ENCODE assay signal across 27 cellular contexts in the genomic region with DNA sequence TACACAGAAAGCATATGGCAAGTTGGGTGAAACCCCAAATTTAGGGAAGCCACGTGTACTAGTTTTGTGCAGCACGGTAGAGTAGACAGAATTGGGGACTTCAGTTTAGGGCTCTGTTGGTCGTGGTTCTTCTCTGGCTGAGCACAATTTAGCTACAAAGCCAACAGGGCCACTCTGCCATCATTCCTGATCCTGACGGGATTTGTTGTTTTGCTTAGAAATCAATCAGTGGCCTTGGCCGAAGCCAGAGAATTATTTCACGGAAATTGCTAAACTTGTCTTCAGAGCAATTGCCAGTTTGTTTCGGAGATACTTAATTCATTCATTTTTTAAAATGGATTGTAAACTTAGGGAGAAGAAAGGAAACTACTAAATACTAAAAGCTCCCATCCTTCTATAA.
"Had no signal": no experiment of that assay in that cellular context is flagged by ENCODE, and none has a peak within 500 bp of the region (broad histone marks: within the 10 kb centered on the region; RNA-seq: fewer than 3 reads in every experiment).

No MANE protein-coding gene starts in this region.

- H3K36me3 Mint-ChIP-seq: activated naive CD8-positive, alpha-beta T cell had no signal

- H3K27ac ChIP-seq: brain microvascular endothelial cell, coronary artery had no signal

- H3K27ac Mint-ChIP-seq: activated CD4-positive, alpha-beta memory T cell treated with anti-CD3 and anti-CD28 coated beads, Interleukin-2, amount 10 ng/mL, durations not matched to agents 7 days and 5 days; activated CD4-positive, alpha-beta T cell treated with anti-CD3 and anti-CD28 coated beads, Interleukin-2, amount 10 ng/mL, durations not matched to agents 7 days and 5 days; activated naive CD8-positive, alpha-beta T cell; activated T-helper 17 cell treated with anti-CD3 and anti-CD28 coated beads, Interleukin-2, amount 50 U/mL, for 72 hours; dendritic cell treated with granulocyte-macrophage colony-stimulating factor and Interleukin-4, amounts not matched to agents 40 ng/mL and 50 ng/mL, for 4 days; endodermal cell had no signal

- H3K27me3 Mint-ChIP-seq: activated CD4-positive, alpha-beta T cell treated with anti-CD3 and anti-CD28 coated beads, Interleukin-2, amount 10 ng/mL, durations not matched to agents 7 days and 5 days; dendritic cell treated with granulocyte-macrophage colony-stimulating factor and Interleukin-4, amounts not matched to agents 40 ng/mL and 50 ng/mL, for 4 days had no signal

- H3K27me3 ChIP-seq: brain microvascular endothelial cell, dorsolateral prefrontal cortex had no signal

- H3K4me3 Mint-ChIP-seq: activated CD4-positive, alpha-beta memory T cell treated with anti-CD3 and anti-CD28 coated beads, Interleukin-2, amount 10 ng/mL, durations not matched to agents 7 days and 5 days; activated CD4-positive, alpha-beta T cell treated with anti-CD3 and anti-CD28 coated beads, Interleukin-2, amount 10 ng/mL, durations not matched to agents 7 days and 5 days; activated naive CD8-positive, alpha-beta T cell; activated T-cell treated with anti-CD3 and anti-CD28 coated beads, Interleukin-2, amount 50 U/mL, for 4 hours; activated T-helper 17 cell treated with anti-CD3 and anti-CD28 coated beads, Interleukin-2, amount 50 U/mL, for 72 hours; central memory CD8-positive, alpha-beta T cell; dendritic cell treated with granulocyte-macrophage colony-stimulating factor and Interleukin-4, amounts not matched to agents 40 ng/mL and 50 ng/mL, for 4 days; endodermal cell; WTC11 had no signal

- H3K4me1 Mint-ChIP-seq: activated CD4-positive, alpha-beta memory T cell treated with anti-CD3 and anti-CD28 coated beads, Interleukin-2, amount 10 ng/mL, durations not matched to agents 7 days and 5 days; activated CD4-positive, alpha-beta T cell treated with anti-CD3 and anti-CD28 coated beads, Interleukin-2, amount 10 ng/mL, durations not matched to agents 7 days and 5 days; central memory CD8-positive, alpha-beta T cell had no signal

- H3K9me3 Mint-ChIP-seq: activated CD4-positive, alpha-beta memory T cell treated with anti-CD3 and anti-CD28 coated beads, Interleukin-2, amount 10 ng/mL, durations not matched to agents 7 days and 5 days; activated CD4-positive, alpha-beta T cell treated with anti-CD3 and anti-CD28 coated beads, Interleukin-2, amount 10 ng/mL, durations not matched to agents 7 days and 5 days; activated T-cell treated with anti-CD3 and anti-CD28 coated beads, Interleukin-2, amount 50 U/mL, for 4 hours; activated T-helper 17 cell treated with anti-CD3 and anti-CD28 coated beads, Interleukin-2, amount 50 U/mL, for 72 hours; central memory CD8-positive, alpha-beta T cell; dendritic cell treated with granulocyte-macrophage colony-stimulating factor and Interleukin-4, amounts not matched to agents 40 ng/mL and 50 ng/mL, for 4 days; endodermal cell; WTC11 had no signal

- DNase-seq: activated CD4-positive, alpha-beta memory T cell treated with anti-CD3 and anti-CD28 coated beads, Interleukin-2, amount 10 ng/mL, durations not matched to agents 7 days and 5 days; activated CD4-positive, alpha-beta T cell treated with anti-CD3 and anti-CD28 coated beads for 1 hour; activated CD4-positive, alpha-beta T cell treated with anti-CD3 and anti-CD28 coated beads for 4 hours; activated CD4-positive, alpha-beta T cell treated with anti-CD3 and anti-CD28 coated beads, Interleukin-2, amount 10 ng/mL, durations not matched to agents 7 days and 5 days; activated CD4-positive, alpha-beta T cell treated with anti-CD3 and anti-CD28 coated beads, Interleukin-2, amount 50 U/mL, for 4 hours; activated CD8-positive, alpha-beta memory T cell treated with anti-CD3 and anti-CD28 coated beads, Interleukin-2, amount 50 U/mL, for 48 hours; activated effector memory CD4-positive, alpha-beta T cell treated with Interleukin-2 at 50 U/mL for 16 hours; activated gamma-delta T cell treated with Interleukin-2 at 50 U/mL for 16 hours; activated naive CD4-positive, alpha-beta T cell treated with anti-CD3 and anti-CD28 coated beads, Interleukin-2, amount 50 U/mL, for 16 hours; activated naive CD4-positive, alpha-beta T cell treated with Interleukin-2 at 50 U/mL for 16 hours; activated T-cell treated with anti-CD3 and anti-CD28 coated beads for 4 hours; activated T-cell treated with anti-CD3 and anti-CD28 coated beads, Interleukin-2, amount 50 U/mL, for 4 hours; amniotic stem cell; brain microvascular endothelial cell; effector memory CD4-positive, alpha-beta T cell; endodermal cell; foreskin fibroblast; head of caudate nucleus; T-helper 2 cell had no signal

- H3K4me3 ChIP-seq: coronary artery, dorsolateral prefrontal cortex had no signal

- ATAC-seq: activated T-cell treated with anti-CD3 and anti-CD28 coated beads, Interleukin-2, amount 50 U/mL, for 4 hours; activated T-helper 17 cell treated with anti-CD3 and anti-CD28 coated beads, Interleukin-2, amount 50 U/mL, for 72 hours; esophagus mucosa; WTC11 had no signal
